In genomic region chr19:19487077-19488040, GRCh38 we compare ENCODE assay signal across 13 cellular contexts. TPM values are rescaled to one million over a fixed set of nuclear protein-coding genes. Genes with fewer than 3 reads are reported as not detected.
DNase-seq lines count a peak whose midpoint lies in the region; ATAC-seq lines count a peak whose summit lies in the region.
"Had no signal": no experiment of that assay in that cellular context is flagged by ENCODE, and none has a peak within 500 bp of the region (broad histone marks: within the 10 kb centered on the region; RNA-seq: fewer than 3 reads in every experiment).

No MANE protein-coding gene starts in this region.

- no peaks in the 10 kb centered on the region for H3K9me3 Mint-ChIP-seq in stimulated activated naive CD8-positive, alpha-beta T cell treated with anti-CD3 and anti-CD28 coated beads, Interleukin-15, Interleukin-2, amounts not matched to agents 100 ng/mL and 50 ng/mL, for 24 hours
- H3K9me3 Mint-ChIP-seq in activated naive CD8-positive, alpha-beta T cell treated with anti-CD3 and anti-CD28 coated beads, Interleukin-2, amount 10 ng/mL, durations not matched to agents 7 days and 5 days, result no peaks in the 10 kb centered on the region
- no peaks in the 10 kb centered on the region for H3K9me3 Mint-ChIP-seq in naive B cell

- DNase-seq in stimulated activated naive CD8-positive, alpha-beta T cell treated with anti-CD3 and anti-CD28 coated beads, Interleukin-15, Interleukin-2, amounts not matched to agents 100 U/mL and 50 U/mL, for 24 hours, result no peak
- DNase-seq in activated naive CD8-positive, alpha-beta T cell treated with anti-CD3 and anti-CD28 coated beads, Interleukin-2, amount 10 ng/mL, durations not matched to agents 7 days and 5 days, result no peak
- no peak for DNase-seq in naive B cell
- DNase-seq in G401 (ENCODE audit: low spot score), result no peak
- no peak for DNase-seq in NCI-H345 treated with DMSO at 0.1 percent for 48 hours (lab: John Stamatoyannopoulos, UW; ENCODE audit: unreplicated experiment)
- no peak for DNase-seq in NCI-H2227 treated with DMSO at 0.1 percent for 48 hours (lab: John Stamatoyannopoulos, UW)
- DNase-seq: activated CD8-positive, alpha-beta memory T cell treated with anti-CD3 and anti-CD28 coated beads for 24 hours; dermis blood vessel endothelial cell; DMS 273 treated with DMSO at 0.1 percent for 48 hours; stimulated activated naive CD4-positive, alpha-beta T cell had no signal

- H3K27ac Mint-ChIP-seq in stimulated activated naive CD8-positive, alpha-beta T cell treated with anti-CD3 and anti-CD28 coated beads, Interleukin-15, Interleukin-2, amounts not matched to agents 100 ng/mL and 50 ng/mL, for 24 hours, result peak overlapping the region; percentile 82
- peak overlapping the region; percentile 99 for H3K27ac Mint-ChIP-seq in activated naive CD8-positive, alpha-beta T cell treated with anti-CD3 and anti-CD28 coated beads, Interleukin-2, amount 10 ng/mL, durations not matched to agents 7 days and 5 days
- H3K27ac Mint-ChIP-seq in naive B cell, result peak overlapping the region; percentile 37 to 91 (median 64)

- POLR2A ChIA-PET in activated naive CD8-positive, alpha-beta T cell treated with anti-CD3 and anti-CD28 coated beads, Interleukin-2, amount 10 ng/mL, durations not matched to agents 7 days and 5 days (lab: Charles Lee), result interaction anchor here (0.9 to 4.1 kb wide), 4 partner anchors 12 to 122 kb away, joined by 3 to 50 read pairs (median 4); partner anchors contain the start of gene GATAD2A

- no peaks in the 10 kb centered on the region for H3K27me3 Mint-ChIP-seq in stimulated activated naive CD8-positive, alpha-beta T cell treated with anti-CD3 and anti-CD28 coated beads, Interleukin-15, Interleukin-2, amounts not matched to agents 100 ng/mL and 50 ng/mL, for 24 hours
- H3K27me3 Mint-ChIP-seq in activated naive CD8-positive, alpha-beta T cell treated with anti-CD3 and anti-CD28 coated beads, Interleukin-2, amount 10 ng/mL, durations not matched to agents 7 days and 5 days, result no peaks in the 10 kb centered on the region
- no peaks in the 10 kb centered on the region for H3K27me3 Mint-ChIP-seq in naive B cell

- H3K36me3 Mint-ChIP-seq in stimulated activated naive CD8-positive, alpha-beta T cell treated with anti-CD3 and anti-CD28 coated beads, Interleukin-15, Interleukin-2, amounts not matched to agents 100 ng/mL and 50 ng/mL, for 24 hours (ENCODE audit: low read depth), result peaks cover 23% of the 10 kb centered on the region
- H3K36me3 Mint-ChIP-seq in activated naive CD8-positive, alpha-beta T cell treated with anti-CD3 and anti-CD28 coated beads, Interleukin-2, amount 10 ng/mL, durations not matched to agents 7 days and 5 days, result peaks cover 4% of the 10 kb centered on the region
- no peaks in the 10 kb centered on the region for H3K36me3 Mint-ChIP-seq in naive B cell

- H3K4me3 Mint-ChIP-seq in stimulated activated naive CD8-positive, alpha-beta T cell treated with anti-CD3 and anti-CD28 coated beads, Interleukin-15, Interleukin-2, amounts not matched to agents 100 ng/mL and 50 ng/mL, for 24 hours, result peak overlapping the region; percentile 20
- H3K4me3 Mint-ChIP-seq in activated naive CD8-positive, alpha-beta T cell treated with anti-CD3 and anti-CD28 coated beads, Interleukin-2, amount 10 ng/mL, durations not matched to agents 7 days and 5 days, result peak overlapping the region; percentile 73
- peak overlapping the region in 3 of 8 donors; percentile 29 to 73 (median 47) for H3K4me3 Mint-ChIP-seq in naive B cell

- in situ Hi-C loops in G401 (cut with HindIII; ENCODE audit: low sequenced_read_pairs), result no loop called here

- H3K4me1 Mint-ChIP-seq in stimulated activated naive CD8-positive, alpha-beta T cell treated with anti-CD3 and anti-CD28 coated beads, Interleukin-15, Interleukin-2, amounts not matched to agents 100 ng/mL and 50 ng/mL, for 24 hours (ENCODE audit: low read depth), result peaks cover 69% of the 10 kb centered on the region
- H3K4me1 Mint-ChIP-seq in activated naive CD8-positive, alpha-beta T cell treated with anti-CD3 and anti-CD28 coated beads, Interleukin-2, amount 10 ng/mL, durations not matched to agents 7 days and 5 days, result peaks cover 43% of the 10 kb centered on the region
- H3K4me1 Mint-ChIP-seq in naive B cell, result peaks cover 24 to 72% (median 56%) of the 10 kb centered on the region in 3 donors

- ATAC-seq in stimulated activated naive CD8-positive, alpha-beta T cell treated with anti-CD3 and anti-CD28 coated beads, Interleukin-15, Interleukin-2, amounts not matched to agents 100 U/mL and 50 U/mL, for 24 hours, result no peak
- no peak for ATAC-seq in activated naive CD8-positive, alpha-beta T cell treated with anti-CD3 and anti-CD28 coated beads, Interleukin-2, amount 10 ng/mL, durations not matched to agents 7 days and 5 days (ENCODE audit: low read depth)
- ATAC-seq in naive B cell (ENCODE audit: low read depth in 2 of 2), result no peak
- ATAC-seq in GM18502 (IDR thresholded peaks at IDR 0.05; ENCODE audit: poor library complexity, unreplicated experiment), result no peak
- ATAC-seq: sciatic nerve had no signal

RNA-seq across cellular contexts. Expression of gene TSSK6, which starts 28.0 kb away (rescaled TPM):
- total RNA-seq in activated naive CD8-positive, alpha-beta T cell treated with anti-CD3 and anti-CD28 coated beads, Interleukin-2, amount 10 ng/mL, durations not matched to agents 7 days and 5 days, result 1 to 10 TPM; 5.8 to 6.5 TPM
- 1 to 10 TPM; 1.1 to 4.3 (median 2.3) TPM for polyA plus RNA-seq in naive B cell (ENCODE audit: low read depth in 6 of 6)
- 2.4 and 8.3 TPM in 2 replicates for total RNA-seq in G401 (2014; rRNA removed; shearing (Covaris generic))

RNA-seq across cellular contexts. Expression of gene NDUFA13, which starts 28.7 kb away (rescaled TPM):
- total RNA-seq in activated naive CD8-positive, alpha-beta T cell treated with anti-CD3 and anti-CD28 coated beads, Interleukin-2, amount 10 ng/mL, durations not matched to agents 7 days and 5 days, result 100 to 1,000 TPM; 306 to 336 TPM
- polyA plus RNA-seq in naive B cell (ENCODE audit: low read depth in 6 of 6), result 100 to 1,000 TPM; 226 to 324 (median 271) TPM
- total RNA-seq in G401 (2014; rRNA removed; shearing (Covaris generic)), result 182 and 261 TPM in 2 replicates

RNA-seq across cellular contexts. Expression of gene YJEFN3, which starts 41.4 kb away (rescaled TPM):
- 10 to 100 TPM; 11.7 to 11.9 TPM for total RNA-seq in activated naive CD8-positive, alpha-beta T cell treated with anti-CD3 and anti-CD28 coated beads, Interleukin-2, amount 10 ng/mL, durations not matched to agents 7 days and 5 days
- polyA plus RNA-seq in naive B cell (ENCODE audit: low read depth in 6 of 6), result under 1 TPM in 2 of 6 donors, not detected in 4; 0.17 TPM
- total RNA-seq in G401 (2014; rRNA removed; shearing (Covaris generic)), result 0.37 TPM in 2 replicates

RNA-seq across cellular contexts. Expression of gene CILP2, which starts 50.7 kb away (rescaled TPM):
- total RNA-seq in activated naive CD8-positive, alpha-beta T cell treated with anti-CD3 and anti-CD28 coated beads, Interleukin-2, amount 10 ng/mL, durations not matched to agents 7 days and 5 days, result under 1 TPM; 0.11 to 0.14 TPM
- under 1 TPM in 1 of 6 donors, not detected in 5; 0.11 TPM for polyA plus RNA-seq in naive B cell (ENCODE audit: low read depth in 6 of 6)
- 0.12 and 0.37 TPM in 2 replicates for total RNA-seq in G401 (2014; rRNA removed; shearing (Covaris generic))
